1 cellular context compared by ENCODE assay signal in the genomic region with DNA sequence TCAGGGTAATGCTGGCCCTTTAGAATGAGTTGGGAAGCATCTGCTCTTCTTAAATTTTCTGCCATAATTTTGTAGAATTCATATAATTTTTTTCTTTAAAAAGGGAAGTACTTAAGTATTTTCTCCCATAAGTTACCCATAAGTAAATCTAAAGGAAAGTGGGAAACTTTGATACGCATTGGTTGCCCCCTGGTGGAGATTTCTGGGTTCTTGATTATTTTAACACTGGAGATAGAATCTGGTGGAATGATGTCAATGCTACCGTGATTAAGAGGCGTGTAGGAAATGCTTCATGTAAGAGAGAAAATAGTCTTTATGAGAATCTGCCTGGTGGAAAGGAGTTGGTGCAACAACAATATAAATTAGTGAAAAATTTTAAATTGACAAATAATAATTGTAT.
A peak's percentile ranks its signal among the peaks of the same experiment; 100 is the strongest.
TF ChIP-seq lines count a peak whose summit lies in the region.

No MANE protein-coding gene starts in this region.

TF ChIP-seq in HepG2, 621 proteins besides CTCF, POLR2A, EP300 and RAD21:
- 0 out of 2 replicates have a peak, but pooled peaks have one; percentile 5 for TF ChIP-seq SMC3 (IDR thresholded peaks at IDR 0.05; ENCODE audit: low read length)
- peak; percentile 43 for TF ChIP-seq STAG1 (CRISPR knock-in tag; IDR thresholded peaks at IDR 0.05)
